Comparison of ENCODE assay signal across 12 cellular contexts in genomic region chr15:77430213-77430612, GRCh38. TPM values are rescaled to one million over a fixed set of nuclear protein-coding genes. Genes with fewer than 3 reads are reported as not detected.
DNase-seq lines count a peak whose midpoint lies in the region; ATAC-seq and TF ChIP-seq lines count a peak whose summit lies in the region.
"Had no signal": no experiment of that assay in that cellular context is flagged by ENCODE, and none has a peak within 500 bp of the region (broad histone marks: within the 10 kb centered on the region; RNA-seq: fewer than 3 reads in every experiment).

No MANE protein-coding gene starts in this region.

- CTCF ChIA-PET in activated naive CD4-positive, alpha-beta T cell treated with anti-CD3 and anti-CD28 coated beads for 36 hours (lab: Charles Lee): interaction anchor here (0.9 to 1.1 kb wide), 2 partner anchors 9 to 24 kb away, joined by 3 to 4 read pairs; no protein-coding TSS in a partner anchor

- H3K9me3 Mint-ChIP-seq in activated naive CD4-positive, alpha-beta T cell treated with anti-CD3 and anti-CD28 coated beads, Interleukin-2, amount 50 U/mL, for 72 hours: no peaks in the 10 kb centered on the region
- H3K9me3 Mint-ChIP-seq in activated naive CD4-positive, alpha-beta T cell treated with anti-CD3 and anti-CD28 coated beads for 36 hours: no peaks in the 10 kb centered on the region
- H3K9me3 Mint-ChIP-seq in activated T-helper 17 cell treated with anti-CD3 and anti-CD28 coated beads, Interleukin-2, amount 50 U/mL, for 72 hours: no peaks in the 10 kb centered on the region
- no peaks in the 10 kb centered on the region for H3K9me3 Mint-ChIP-seq in T-helper 2 cell treated with Interferon-gamma antibody and Interleukin-4, amounts not matched to agents 5 μg/mL and 100 μg/mL, for 36 hours

- TF ChIP-seq CTCF in GM20000 (IDR thresholded peaks at IDR 0.05; ENCODE audit: extremely low read depth, missing control alignments): no peak

- intact Hi-C loops in activated naive CD4-positive, alpha-beta T cell treated with anti-CD3 and anti-CD28 coated beads for 36 hours (cut with micrococcal nuclease): no loop called here

- ATAC-seq in activated naive CD4-positive, alpha-beta T cell treated with anti-CD3 and anti-CD28 coated beads, Interleukin-2, amount 50 U/mL, for 72 hours: peak; percentile 74 to 97
- ATAC-seq in activated T-helper 17 cell treated with anti-CD3 and anti-CD28 coated beads, Interleukin-2, amount 50 U/mL, for 72 hours (replicated peaks): peak; percentile 97
- peak; percentile 75 for ATAC-seq in stimulated activated naive CD8-positive, alpha-beta T cell treated with anti-CD3 and anti-CD28 coated beads, Interleukin-15, Interleukin-2, amounts not matched to agents 100 U/mL and 50 U/mL, for 24 hours

- no peaks in the 10 kb centered on the region for H3K27me3 Mint-ChIP-seq in activated naive CD4-positive, alpha-beta T cell treated with anti-CD3 and anti-CD28 coated beads for 36 hours (ENCODE audit: low read depth)
- H3K27me3 Mint-ChIP-seq in activated T-helper 17 cell treated with anti-CD3 and anti-CD28 coated beads, Interleukin-2, amount 50 U/mL, for 72 hours: no peaks in the 10 kb centered on the region
- H3K27me3 Mint-ChIP-seq in T-helper 2 cell treated with Interferon-gamma antibody and Interleukin-4, amounts not matched to agents 5 μg/mL and 100 μg/mL, for 36 hours (ENCODE audit: low read depth): no peaks in the 10 kb centered on the region

- peaks cover 41% of the 10 kb centered on the region for H3K4me1 Mint-ChIP-seq in activated naive CD4-positive, alpha-beta T cell treated with anti-CD3 and anti-CD28 coated beads for 36 hours (ENCODE audit: low read depth)
- H3K4me1 Mint-ChIP-seq in activated T-helper 17 cell treated with anti-CD3 and anti-CD28 coated beads, Interleukin-2, amount 50 U/mL, for 72 hours: peaks cover 26% of the 10 kb centered on the region
- H3K4me1 Mint-ChIP-seq in T-helper 2 cell treated with Interferon-gamma antibody and Interleukin-4, amounts not matched to agents 5 μg/mL and 100 μg/mL, for 36 hours (ENCODE audit: low read depth): peaks cover 40% of the 10 kb centered on the region

- no peak overlapping the region for H3K4me3 Mint-ChIP-seq in activated naive CD4-positive, alpha-beta T cell treated with anti-CD3 and anti-CD28 coated beads for 36 hours
- peak overlapping the region; percentile 27 for H3K4me3 Mint-ChIP-seq in activated T-helper 17 cell treated with anti-CD3 and anti-CD28 coated beads, Interleukin-2, amount 50 U/mL, for 72 hours
- no peak overlapping the region for H3K4me3 Mint-ChIP-seq in T-helper 2 cell treated with Interferon-gamma antibody and Interleukin-4, amounts not matched to agents 5 μg/mL and 100 μg/mL, for 36 hours

- H3K27ac Mint-ChIP-seq in activated naive CD4-positive, alpha-beta T cell treated with anti-CD3 and anti-CD28 coated beads, Interleukin-2, amount 50 U/mL, for 72 hours: peak overlapping the region in 1 of 2 donors; percentile 18
- no peak overlapping the region for H3K27ac Mint-ChIP-seq in activated naive CD4-positive, alpha-beta T cell treated with anti-CD3 and anti-CD28 coated beads for 36 hours
- H3K27ac Mint-ChIP-seq in activated T-helper 17 cell treated with anti-CD3 and anti-CD28 coated beads, Interleukin-2, amount 50 U/mL, for 72 hours: peak overlapping the region; percentile 50
- H3K27ac Mint-ChIP-seq in T-helper 2 cell treated with Interferon-gamma antibody and Interleukin-4, amounts not matched to agents 5 μg/mL and 100 μg/mL, for 36 hours: no peak overlapping the region

- no peak for DNase-seq in activated naive CD4-positive, alpha-beta T cell treated with anti-CD3 and anti-CD28 coated beads, Interleukin-2, amount 50 U/mL, for 72 hours (ENCODE audit: low spot score in 2 of 2)
- no peak for DNase-seq in activated naive CD4-positive, alpha-beta T cell treated with anti-CD3 and anti-CD28 coated beads for 36 hours
- DNase-seq in GM20000 (ENCODE audit: low spot score) (peak; percentile 23), Ammon's horn (ENCODE audit: low spot score) (no peak)
- no peak for DNase-seq in stimulated activated naive CD8-positive, alpha-beta T cell treated with anti-CD3 and anti-CD28 coated beads, Interleukin-15, Interleukin-2, amounts not matched to agents 100 U/mL and 50 U/mL, for 24 hours
- DNase-seq in T-helper 2 cell treated with Interferon-gamma antibody and Interleukin-4, amounts not matched to agents 5 μg/mL and 100 μg/mL, for 36 hours (ENCODE audit: low spot score): no peak
- DNase-seq: GOT3, NCI-H1436 treated with DMSO at 0.1 percent for 48 hours, NCI-H2081 treated with DMSO at 0.1 percent for 48 hours, NCI-H345, NCI-H526 treated with DMSO at 0.1 percent for 48 hours had no signal

- no peaks in the 10 kb centered on the region for H3K36me3 Mint-ChIP-seq in activated naive CD4-positive, alpha-beta T cell treated with anti-CD3 and anti-CD28 coated beads, Interleukin-2, amount 50 U/mL, for 72 hours
- H3K36me3 Mint-ChIP-seq in activated naive CD4-positive, alpha-beta T cell treated with anti-CD3 and anti-CD28 coated beads for 36 hours (ENCODE audit: low read depth): peaks cover 3% of the 10 kb centered on the region
- peaks cover 2% of the 10 kb centered on the region for H3K36me3 Mint-ChIP-seq in activated T-helper 17 cell treated with anti-CD3 and anti-CD28 coated beads, Interleukin-2, amount 50 U/mL, for 72 hours (ENCODE audit: low read depth)
- H3K36me3 Mint-ChIP-seq in T-helper 2 cell treated with Interferon-gamma antibody and Interleukin-4, amounts not matched to agents 5 μg/mL and 100 μg/mL, for 36 hours (ENCODE audit: low read depth): peaks cover 4% of the 10 kb centered on the region

RNA-seq across cellular contexts. Expression of gene HMG20A, which starts 9.5 kb away (rescaled TPM):
- total RNA-seq in activated naive CD4-positive, alpha-beta T cell treated with anti-CD3 and anti-CD28 coated beads, Interleukin-2, amount 50 U/mL, for 72 hours: 10 to 100 TPM; 24.8 to 55.4 TPM
- total RNA-seq in activated naive CD4-positive, alpha-beta T cell treated with anti-CD3 and anti-CD28 coated beads for 36 hours: 10 to 100 TPM; 33.1 to 38.2 TPM
- total RNA-seq in activated T-helper 17 cell treated with anti-CD3 and anti-CD28 coated beads, Interleukin-2, amount 50 U/mL, for 72 hours: 10 to 100 TPM; 30.4 to 31.2 TPM

RNA-seq across cellular contexts. Expression of gene PEAK1, which starts 10.3 kb away (rescaled TPM):
- total RNA-seq in activated naive CD4-positive, alpha-beta T cell treated with anti-CD3 and anti-CD28 coated beads, Interleukin-2, amount 50 U/mL, for 72 hours: 10 to 100 TPM; 26.2 to 27.0 TPM
- 10 to 100 TPM; 26.6 to 28.0 TPM for total RNA-seq in activated naive CD4-positive, alpha-beta T cell treated with anti-CD3 and anti-CD28 coated beads for 36 hours
- 10 to 100 TPM; 16.2 to 16.6 TPM for total RNA-seq in activated T-helper 17 cell treated with anti-CD3 and anti-CD28 coated beads, Interleukin-2, amount 50 U/mL, for 72 hours
